ENCODE assay signal across 14 cellular contexts in the genomic region with DNA sequence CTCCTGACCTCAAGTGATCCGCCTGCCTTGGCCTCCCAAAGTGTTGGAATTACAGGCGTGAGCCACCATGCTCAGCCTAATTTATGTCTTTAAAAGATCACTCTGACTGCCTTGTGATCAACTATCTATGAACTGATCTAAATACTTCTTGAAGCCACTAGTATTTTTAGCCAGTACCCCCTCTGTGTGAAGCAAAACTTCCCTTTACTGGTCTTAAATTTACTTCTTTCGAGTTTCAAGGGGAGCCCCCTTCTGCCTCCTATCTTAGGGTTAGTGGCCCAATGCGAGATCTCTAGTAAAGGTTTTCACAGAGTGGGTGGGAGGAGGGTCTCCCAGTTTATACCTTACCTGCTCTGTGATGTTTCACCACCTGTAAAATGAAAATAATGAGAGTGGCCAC.
"Had no signal": no experiment of that assay in that cellular context is flagged by ENCODE, and none has a peak within 500 bp of the region (broad histone marks: within the 10 kb centered on the region; RNA-seq: fewer than 3 reads in every experiment).

No MANE protein-coding gene starts in this region.

- H3K9me3 Mint-ChIP-seq: nephron had no signal

- ATAC-seq: left cardiac atrium, upper lobe of right lung had no signal

- H3K27ac ChIP-seq: ascending aorta, dorsolateral prefrontal cortex, sigmoid colon, upper lobe of right lung, WERI-Rb-1 had no signal

- H3K27me3 ChIP-seq: ascending aorta, upper lobe of right lung had no signal

- H3K4me1 ChIP-seq: ascending aorta, sigmoid colon, upper lobe of right lung had no signal

- H3K27ac Mint-ChIP-seq: activated T-helper 2 cell treated with anti-CD3 and anti-CD28 coated beads, Interferon-gamma antibody, Interleukin-2, Interleukin-4, amounts not matched to agents 10 μg/mL and 5 μg/mL and 100 μg/mL, durations not matched to agents 14 hours and 24 hours and 36 hours; nephron had no signal

- H3K9me3 ChIP-seq: ascending aorta, sigmoid colon, upper lobe of right lung had no signal

- DNase-seq: activated CD4-positive, alpha-beta T cell treated with anti-CD3 and anti-CD28 coated beads for 48 hours; activated T-cell treated with anti-CD3 and anti-CD28 coated beads for 4 hours; dorsolateral prefrontal cortex; left cardiac atrium; sigmoid colon; stimulated activated CD4-positive, alpha-beta T cell treated with anti-CD3 and anti-CD28 coated beads, Interleukin-2, amount 100 ng/mL, for 24 hours; stimulated activated naive CD4-positive, alpha-beta T cell treated with Interleukin-2 at 50 U/mL for 16 hours; SW 1271; upper lobe of right lung; WERI-Rb-1 had no signal

- H3K4me3 ChIP-seq: ascending aorta, dorsolateral prefrontal cortex, lung, sigmoid colon, upper lobe of right lung had no signal

- H3K4me3 Mint-ChIP-seq: nephron had no signal

- H3K36me3 ChIP-seq: ascending aorta, sigmoid colon, upper lobe of right lung, WERI-Rb-1 had no signal
